Comparison of ENCODE assay signal across 1 cellular context in the genomic region with DNA sequence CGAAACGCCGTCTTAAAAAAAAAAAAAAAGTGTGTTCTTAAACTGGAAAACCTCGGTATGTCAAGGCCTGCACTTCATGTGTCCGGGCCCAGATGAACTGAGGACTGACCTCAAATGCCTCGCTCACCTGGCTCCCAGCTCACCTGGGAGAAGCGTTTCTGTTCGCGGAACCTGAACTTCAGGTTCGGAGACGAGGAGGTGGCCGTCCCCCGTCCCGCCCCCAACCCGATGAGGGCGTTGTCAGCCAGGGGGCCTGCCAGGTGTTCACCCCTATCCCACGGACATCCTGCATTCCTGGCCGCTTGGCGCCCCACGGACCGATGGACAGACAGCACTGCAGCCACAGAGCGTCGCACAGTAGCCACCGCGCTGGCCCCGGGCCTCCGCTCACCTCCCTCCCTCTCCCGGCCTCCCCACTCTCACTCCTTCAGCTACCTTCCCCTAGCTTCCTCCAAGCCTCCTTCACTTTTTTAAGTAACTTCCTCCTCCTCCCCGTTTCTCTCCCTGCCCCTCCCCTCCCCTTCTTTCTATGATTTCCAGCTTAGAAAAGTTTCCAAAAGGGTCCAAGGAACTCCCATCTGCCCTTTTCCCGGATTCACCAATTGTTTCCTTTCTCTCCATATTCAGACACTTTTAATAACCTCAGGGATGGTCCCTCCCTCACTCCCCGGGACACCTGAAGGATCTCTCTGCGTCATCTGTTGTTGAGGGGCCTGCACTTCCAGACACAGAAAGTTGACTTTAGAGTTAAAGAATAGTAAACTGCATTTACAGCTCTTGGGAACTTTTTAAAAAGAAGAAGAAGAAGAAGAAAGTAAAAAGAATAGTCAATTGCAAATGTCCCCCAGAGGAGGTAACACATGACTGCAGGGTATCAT.
TF ChIP-seq lines count a peak whose summit lies in the region.

No MANE protein-coding gene starts in this region.

TF ChIP-seq in IMR-90, 13 proteins besides CTCF, POLR2A, EP300 and RAD21:
- TF ChIP-seq RFX5 (IDR thresholded peaks at IDR 0.05; ENCODE audit: low read depth, low read length) (no peak), FOS (IDR thresholded peaks at IDR 0.05; ENCODE audit: low read depth, low read length) (no peak), RCOR1 (IDR thresholded peaks at IDR 0.05; ENCODE audit: insufficient replicate concordance, low read length) (no peak), CEBPB (IDR thresholded peaks at IDR 0.05; ENCODE audit: low read depth, low read length) (no peak), MXI1 (IDR thresholded peaks at IDR 0.05; ENCODE audit: borderline replicate concordance, low read depth, low read length) (no peak), NFE2L2 (IDR thresholded peaks at IDR 0.05; ENCODE audit: low read depth, low read length) (no peak), MAZ (IDR thresholded peaks at IDR 0.05; ENCODE audit: borderline replicate concordance, low read depth, low read length) (no peak), CHD1 (IDR thresholded peaks at IDR 0.05; ENCODE audit: low read depth, low read length) (no peak), BHLHE40 (IDR thresholded peaks at IDR 0.05; ENCODE audit: low read depth, low read length) (no peak), SMC3 (IDR thresholded peaks at IDR 0.05; ENCODE audit: low read depth, low read length) (no peak), USF2 (IDR thresholded peaks at IDR 0.05; ENCODE audit: low read depth, low read length) (no peak), ELK1 (IDR thresholded peaks at IDR 0.05; ENCODE audit: borderline replicate concordance, low read depth, low read length) (no peak), MAFK (IDR thresholded peaks at IDR 0.05; ENCODE audit: low read depth, low read length) (no peak)
